In the genomic region with DNA sequence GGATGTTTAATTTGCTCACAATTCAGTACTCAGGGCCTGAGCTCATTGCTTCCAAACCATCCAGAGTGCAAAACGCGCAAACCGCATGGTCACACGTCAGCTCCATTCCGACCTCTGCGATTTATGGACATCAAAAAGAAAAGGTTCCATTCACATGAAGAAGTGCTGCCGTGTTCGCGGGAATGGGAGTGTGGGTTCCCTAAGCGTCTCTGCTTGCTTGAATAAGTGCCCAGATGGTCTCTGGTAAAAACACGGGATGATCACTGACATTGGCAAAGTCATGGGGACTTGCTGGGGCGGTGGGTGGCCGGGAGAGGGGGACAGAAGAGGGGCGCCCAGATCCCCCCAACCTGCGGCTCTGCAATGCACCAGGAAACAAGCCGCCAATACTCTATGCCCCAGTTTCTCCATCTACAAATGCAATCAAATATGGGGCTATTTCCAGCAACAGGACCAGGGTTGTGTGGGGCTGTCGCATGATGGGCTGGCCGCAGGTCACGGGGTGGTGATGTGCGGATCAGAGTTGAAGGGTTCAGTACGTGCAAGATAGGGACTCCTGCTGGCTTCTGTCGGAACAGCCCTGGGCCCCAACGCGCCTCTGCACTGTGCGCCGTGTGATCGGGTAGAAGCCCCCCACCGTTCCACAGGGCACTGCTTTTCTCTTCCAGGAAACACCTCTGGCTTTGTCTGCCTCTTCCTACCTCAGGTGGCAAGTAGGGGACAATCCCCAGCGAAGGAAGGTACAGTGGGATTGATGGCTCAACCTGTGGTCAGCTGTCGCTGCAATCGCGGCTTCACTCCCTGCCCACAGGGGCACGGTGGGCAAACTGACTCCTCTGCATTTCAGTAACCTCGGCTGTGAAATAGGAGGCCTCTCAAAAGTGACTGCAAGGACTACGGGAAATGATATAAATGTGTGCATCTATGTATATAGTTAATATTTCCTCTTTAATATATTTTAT, we compare ENCODE assay signal across 2 cellular contexts.
TF ChIP-seq lines count a peak whose summit lies in the region.

No MANE protein-coding gene starts in this region.

TF ChIP-seq in GM23338, 12 proteins besides CTCF, POLR2A, EP300 and RAD21 (continued from another document and continues in another):
- TF ChIP-seq, protein P1, sequence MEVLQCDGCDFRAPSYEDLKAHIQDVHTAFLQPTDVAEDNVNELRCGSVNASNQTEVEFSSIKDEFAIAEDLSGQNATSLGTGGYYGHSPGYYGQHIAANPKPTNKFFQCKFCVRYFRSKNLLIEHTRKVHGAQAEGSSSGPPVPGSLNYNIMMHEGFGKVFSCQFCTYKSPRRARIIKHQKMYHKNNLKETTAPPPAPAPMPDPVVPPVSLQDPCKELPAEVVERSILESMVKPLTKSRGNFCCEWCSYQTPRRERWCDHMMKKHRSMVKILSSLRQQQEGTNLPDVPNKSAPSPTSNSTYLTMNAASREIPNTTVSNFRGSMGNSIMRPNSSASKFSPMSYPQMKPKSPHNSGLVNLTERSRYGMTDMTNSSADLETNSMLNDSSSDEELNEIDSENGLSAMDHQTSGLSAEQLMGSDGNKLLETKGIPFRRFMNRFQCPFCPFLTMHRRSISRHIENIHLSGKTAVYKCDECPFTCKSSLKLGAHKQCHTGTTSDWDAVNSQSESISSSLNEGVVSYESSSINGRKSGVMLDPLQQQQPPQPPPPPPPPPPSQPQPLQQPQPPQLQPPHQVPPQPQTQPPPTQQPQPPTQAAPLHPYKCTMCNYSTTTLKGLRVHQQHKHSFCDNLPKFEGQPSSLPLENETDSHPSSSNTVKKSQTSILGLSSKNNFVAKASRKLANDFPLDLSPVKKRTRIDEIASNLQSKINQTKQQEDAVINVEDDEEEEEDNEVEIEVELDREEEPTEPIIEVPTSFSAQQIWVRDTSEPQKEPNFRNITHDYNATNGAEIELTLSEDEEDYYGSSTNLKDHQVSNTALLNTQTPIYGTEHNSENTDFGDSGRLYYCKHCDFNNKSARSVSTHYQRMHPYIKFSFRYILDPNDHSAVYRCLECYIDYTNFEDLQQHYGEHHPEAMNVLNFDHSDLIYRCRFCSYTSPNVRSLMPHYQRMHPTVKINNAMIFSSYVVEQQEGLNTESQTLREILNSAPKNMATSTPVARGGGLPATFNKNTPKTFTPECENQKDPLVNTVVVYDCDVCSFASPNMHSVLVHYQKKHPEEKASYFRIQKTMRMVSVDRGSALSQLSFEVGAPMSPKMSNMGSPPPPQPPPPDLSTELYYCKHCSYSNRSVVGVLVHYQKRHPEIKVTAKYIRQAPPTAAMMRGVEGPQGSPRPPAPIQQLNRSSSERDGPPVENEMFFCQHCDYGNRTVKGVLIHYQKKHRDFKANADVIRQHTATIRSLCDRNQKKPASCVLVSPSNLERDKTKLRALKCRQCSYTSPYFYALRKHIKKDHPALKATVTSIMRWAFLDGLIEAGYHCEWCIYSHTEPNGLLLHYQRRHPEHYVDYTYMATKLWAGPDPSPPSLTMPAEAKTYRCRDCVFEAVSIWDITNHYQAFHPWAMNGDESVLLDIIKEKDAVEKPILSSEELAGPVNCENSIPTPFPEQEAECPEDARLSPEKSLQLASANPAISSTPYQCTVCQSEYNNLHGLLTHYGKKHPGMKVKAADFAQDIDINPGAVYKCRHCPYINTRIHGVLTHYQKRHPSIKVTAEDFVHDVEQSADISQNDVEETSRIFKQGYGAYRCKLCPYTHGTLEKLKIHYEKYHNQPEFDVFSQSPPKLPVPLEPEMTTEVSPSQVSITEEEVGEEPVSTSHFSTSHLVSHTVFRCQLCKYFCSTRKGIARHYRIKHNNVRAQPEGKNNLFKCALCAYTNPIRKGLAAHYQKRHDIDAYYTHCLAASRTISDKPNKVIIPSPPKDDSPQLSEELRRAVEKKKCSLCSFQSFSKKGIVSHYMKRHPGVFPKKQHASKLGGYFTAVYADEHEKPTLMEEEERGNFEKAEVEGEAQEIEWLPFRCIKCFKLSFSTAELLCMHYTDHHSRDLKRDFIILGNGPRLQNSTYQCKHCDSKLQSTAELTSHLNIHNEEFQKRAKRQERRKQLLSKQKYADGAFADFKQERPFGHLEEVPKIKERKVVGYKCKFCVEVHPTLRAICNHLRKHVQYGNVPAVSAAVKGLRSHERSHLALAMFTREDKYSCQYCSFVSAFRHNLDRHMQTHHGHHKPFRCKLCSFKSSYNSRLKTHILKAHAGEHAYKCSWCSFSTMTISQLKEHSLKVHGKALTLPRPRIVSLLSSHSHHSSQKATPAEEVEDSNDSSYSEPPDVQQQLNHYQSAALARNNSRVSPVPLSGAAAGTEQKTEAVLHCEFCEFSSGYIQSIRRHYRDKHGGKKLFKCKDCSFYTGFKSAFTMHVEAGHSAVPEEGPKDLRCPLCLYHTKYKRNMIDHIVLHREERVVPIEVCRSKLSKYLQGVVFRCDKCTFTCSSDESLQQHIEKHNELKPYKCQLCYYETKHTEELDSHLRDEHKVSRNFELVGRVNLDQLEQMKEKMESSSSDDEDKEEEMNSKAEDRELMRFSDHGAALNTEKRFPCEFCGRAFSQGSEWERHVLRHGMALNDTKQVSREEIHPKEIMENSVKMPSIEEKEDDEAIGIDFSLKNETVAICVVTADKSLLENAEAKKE (CRISPR knock-in tag; IDR thresholded peaks at IDR 0.05): no peak
- TF ChIP-seq STAT1 (IDR thresholded peaks at IDR 0.05; ENCODE audit: unreplicated experiment) (no peak), JUNB (IDR thresholded peaks at IDR 0.05; ENCODE audit: unreplicated experiment) (no peak), NANOG (IDR thresholded peaks at IDR 0.05; ENCODE audit: borderline replicate concordance) (no peak), ZNF331 (CRISPR knock-in tag; IDR thresholded peaks at IDR 0.05; ENCODE audit: low read depth) (no peak)
- TF ChIP-seq, protein P2, sequence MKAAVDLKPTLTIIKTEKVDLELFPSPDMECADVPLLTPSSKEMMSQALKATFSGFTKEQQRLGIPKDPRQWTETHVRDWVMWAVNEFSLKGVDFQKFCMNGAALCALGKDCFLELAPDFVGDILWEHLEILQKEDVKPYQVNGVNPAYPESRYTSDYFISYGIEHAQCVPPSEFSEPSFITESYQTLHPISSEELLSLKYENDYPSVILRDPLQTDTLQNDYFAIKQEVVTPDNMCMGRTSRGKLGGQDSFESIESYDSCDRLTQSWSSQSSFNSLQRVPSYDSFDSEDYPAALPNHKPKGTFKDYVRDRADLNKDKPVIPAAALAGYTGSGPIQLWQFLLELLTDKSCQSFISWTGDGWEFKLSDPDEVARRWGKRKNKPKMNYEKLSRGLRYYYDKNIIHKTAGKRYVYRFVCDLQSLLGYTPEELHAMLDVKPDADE (IDR thresholded peaks at IDR 0.05): no peak

TF ChIP-seq in WTC11, 78 proteins besides CTCF, POLR2A, EP300 and RAD21 (continued from another document):
- TF ChIP-seq, protein P3, sequence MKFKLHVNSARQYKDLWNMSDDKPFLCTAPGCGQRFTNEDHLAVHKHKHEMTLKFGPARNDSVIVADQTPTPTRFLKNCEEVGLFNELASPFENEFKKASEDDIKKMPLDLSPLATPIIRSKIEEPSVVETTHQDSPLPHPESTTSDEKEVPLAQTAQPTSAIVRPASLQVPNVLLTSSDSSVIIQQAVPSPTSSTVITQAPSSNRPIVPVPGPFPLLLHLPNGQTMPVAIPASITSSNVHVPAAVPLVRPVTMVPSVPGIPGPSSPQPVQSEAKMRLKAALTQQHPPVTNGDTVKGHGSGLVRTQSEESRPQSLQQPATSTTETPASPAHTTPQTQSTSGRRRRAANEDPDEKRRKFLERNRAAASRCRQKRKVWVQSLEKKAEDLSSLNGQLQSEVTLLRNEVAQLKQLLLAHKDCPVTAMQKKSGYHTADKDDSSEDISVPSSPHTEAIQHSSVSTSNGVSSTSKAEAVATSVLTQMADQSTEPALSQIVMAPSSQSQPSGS (CRISPR knock-in tag; IDR thresholded peaks at IDR 0.05; ENCODE audit: borderline replicate concordance, low read depth): no peak
- TF ChIP-seq, protein P4, sequence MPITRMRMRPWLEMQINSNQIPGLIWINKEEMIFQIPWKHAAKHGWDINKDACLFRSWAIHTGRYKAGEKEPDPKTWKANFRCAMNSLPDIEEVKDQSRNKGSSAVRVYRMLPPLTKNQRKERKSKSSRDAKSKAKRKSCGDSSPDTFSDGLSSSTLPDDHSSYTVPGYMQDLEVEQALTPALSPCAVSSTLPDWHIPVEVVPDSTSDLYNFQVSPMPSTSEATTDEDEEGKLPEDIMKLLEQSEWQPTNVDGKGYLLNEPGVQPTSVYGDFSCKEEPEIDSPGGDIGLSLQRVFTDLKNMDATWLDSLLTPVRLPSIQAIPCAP (CRISPR knock-in tag; IDR thresholded peaks at IDR 0.05): no peak
- TF ChIP-seq ZBTB21 (CRISPR knock-in tag; IDR thresholded peaks at IDR 0.05; ENCODE audit: borderline replicate concordance) (no peak), RELA (CRISPR knock-in tag; IDR thresholded peaks at IDR 0.05; ENCODE audit: borderline replicate concordance) (no peak), E2F1 (CRISPR knock-in tag; IDR thresholded peaks at IDR 0.05) (no peak), PRDM15 (CRISPR knock-in tag; IDR thresholded peaks at IDR 0.05) (no peak)
